ENCODE assay signal across 33 cellular contexts in the genomic region with DNA sequence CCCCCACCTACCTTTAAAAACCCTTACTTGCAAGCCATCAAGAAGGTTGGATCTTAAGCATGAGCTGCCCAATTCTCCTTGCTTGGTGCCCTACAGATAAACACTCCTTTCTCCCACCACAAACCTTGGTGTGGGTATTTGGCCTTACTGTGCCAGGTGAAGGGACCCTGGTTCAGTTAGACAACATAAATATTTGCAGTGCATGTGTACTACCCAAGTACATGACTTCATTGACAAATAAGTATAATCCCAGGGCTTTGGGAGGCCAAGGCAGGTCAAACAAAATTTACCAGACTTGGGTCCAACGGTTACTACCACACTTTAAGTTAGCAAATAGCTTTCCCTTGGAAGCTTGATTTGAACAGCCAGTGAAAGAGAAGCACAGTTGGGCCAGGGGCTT.
"Had no signal": no experiment of that assay in that cellular context is flagged by ENCODE, and none has a peak within 500 bp of the region (broad histone marks: within the 10 kb centered on the region; RNA-seq: fewer than 3 reads in every experiment).

No MANE protein-coding gene starts in this region.

- H3K27me3 ChIP-seq: adrenal gland, ascending aorta, body of pancreas, brain microvascular endothelial cell, breast epithelium, cardiac muscle cell had no signal

- H3K9me3 ChIP-seq: adrenal gland, ascending aorta, body of pancreas, breast epithelium had no signal

- ATAC-seq: activated naive CD4-positive, alpha-beta T cell treated with anti-CD3 and anti-CD28 coated beads, Interleukin-2, amount 50 U/mL, for 72 hours; activated naive CD8-positive, alpha-beta T cell treated with anti-CD3 and anti-CD28 coated beads, Interleukin-2, amount 50 U/mL, for 24 hours; activated T-cell treated with anti-CD3 and anti-CD28 coated beads, Interleukin-2, amount 50 U/mL, for 4 hours; activated T-cell treated with anti-CD3 and anti-CD28 coated beads, Interleukin-2, amount 50 U/mL, for 72 hours; activated T-helper 17 cell treated with anti-CD3 and anti-CD28 coated beads, Interleukin-2, amount 50 U/mL, for 72 hours; body of pancreas had no signal

- H3K27ac ChIP-seq: adrenal gland, ascending aorta, body of pancreas, brain microvascular endothelial cell, breast epithelium, cardiac muscle cell had no signal

- H3K4me1 ChIP-seq: adrenal gland, ascending aorta, body of pancreas, breast epithelium had no signal

- H3K4me3 ChIP-seq: adrenal gland, ascending aorta, body of pancreas, breast epithelium, cardiac muscle cell had no signal

- DNase-seq: activated effector memory CD4-positive, alpha-beta T cell treated with anti-CD3 and anti-CD28 coated beads, Interleukin-2, amount 50 U/mL, for 16 hours; activated effector memory CD4-positive, alpha-beta T cell treated with Interleukin-2 at 50 U/mL for 16 hours; activated gamma-delta T cell; activated gamma-delta T cell treated with Interleukin-2 at 50 U/mL for 16 hours; activated naive CD4-positive, alpha-beta T cell; activated naive CD4-positive, alpha-beta T cell treated with anti-CD3 and anti-CD28 coated beads for 36 hours; activated naive CD4-positive, alpha-beta T cell treated with anti-CD3 and anti-CD28 coated beads, Interleukin-2, amount 10 ng/mL, durations not matched to agents 7 days and 5 days; activated naive CD4-positive, alpha-beta T cell treated with anti-CD3 and anti-CD28 coated beads, Interleukin-2, amount 50 U/mL, for 16 hours; activated naive CD4-positive, alpha-beta T cell treated with Interleukin-2 at 50 U/mL for 16 hours; activated naive CD8-positive, alpha-beta T cell treated with anti-CD3 and anti-CD28 coated beads for 36 hours; activated naive CD8-positive, alpha-beta T cell treated with anti-CD3 and anti-CD28 coated beads, Interleukin-2, amount 10 ng/mL, durations not matched to agents 7 days and 5 days; activated naive CD8-positive, alpha-beta T cell treated with anti-CD3 and anti-CD28 coated beads, Interleukin-2, amount 50 U/mL, for 24 hours; activated T-cell treated with anti-CD3 and anti-CD28 coated beads, Interleukin-2, amount 50 U/mL, for 24 hours; activated T-cell treated with anti-CD3 and anti-CD28 coated beads, Interleukin-2, amount 50 U/mL, for 4 hours; activated T-cell treated with anti-CD3 and anti-CD28 coated beads, Interleukin-2, amount 50 U/mL, for 48 hours; activated T-cell treated with anti-CD3 and anti-CD28 coated beads, Interleukin-2, amount 50 U/mL, for 72 hours; adrenal gland; amniotic stem cell; amygdala; anterior cingulate cortex; aorta; body of pancreas; brain microvascular endothelial cell; caudate nucleus; central memory CD4-positive, alpha-beta T cell; cerebellar nuclear complex had no signal

- H3K36me3 ChIP-seq: adrenal gland, ascending aorta, brain microvascular endothelial cell, breast epithelium, cardiac muscle cell had no signal

- FAIRE-seq: astrocyte, bronchial epithelial cell had no signal
